In the genomic region with DNA sequence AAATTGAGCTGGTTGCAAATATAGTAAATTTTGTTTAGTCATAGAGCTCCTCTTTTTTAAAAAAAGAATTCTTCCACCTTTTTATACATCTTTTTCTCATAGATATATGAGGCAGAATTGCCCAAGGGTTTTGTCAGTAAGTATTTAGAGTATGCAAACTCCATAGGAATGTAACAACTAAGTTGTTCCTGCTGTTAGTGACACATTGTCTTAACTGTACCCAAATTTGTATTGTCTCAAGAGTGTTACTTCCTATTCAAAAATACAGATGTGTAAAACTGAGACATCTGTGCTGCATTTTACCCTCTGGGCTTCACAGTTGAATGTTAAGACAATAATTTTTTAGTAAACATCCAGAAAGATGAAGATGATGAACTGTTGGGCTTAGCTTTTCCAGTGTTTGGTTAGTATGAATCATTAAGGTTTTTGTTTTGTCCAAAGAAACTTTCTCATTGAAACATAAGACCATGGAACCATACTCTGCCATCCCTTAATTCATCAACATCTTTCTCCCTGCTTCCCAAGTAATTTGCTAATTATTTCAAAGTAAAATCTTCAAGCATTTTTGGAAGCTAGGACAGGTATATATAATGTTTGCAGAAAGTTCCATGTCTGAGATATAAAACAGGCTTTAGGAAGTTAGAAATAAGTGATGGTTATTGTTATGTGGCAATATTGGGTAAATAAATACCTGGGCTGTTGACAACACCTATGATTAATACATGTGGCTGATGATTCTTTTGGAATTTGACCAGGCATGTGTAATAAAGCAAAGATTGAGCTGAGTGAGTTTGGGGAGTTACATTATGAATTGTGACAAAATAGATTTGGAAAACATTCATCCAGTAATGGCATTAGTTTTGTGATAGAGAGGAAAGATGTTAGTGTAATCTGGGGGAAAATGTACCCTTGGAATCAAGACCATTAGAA, we compare ENCODE assay signal across 29 cellular contexts. TPM values are rescaled to one million over a fixed set of nuclear protein-coding genes. Genes with fewer than 3 reads are reported as not detected.
A peak's percentile ranks its signal among the peaks of the same experiment; 100 is the strongest.
DNase-seq lines count a peak whose midpoint lies in the region; TF ChIP-seq lines count a peak whose summit lies in the region.
"Had no signal": no experiment of that assay in that cellular context is flagged by ENCODE, and none has a peak within 500 bp of the region (broad histone marks: within the 10 kb centered on the region; RNA-seq: fewer than 3 reads in every experiment).

No MANE protein-coding gene starts in this region.

- H3K4me3 Mint-ChIP-seq in osteocyte (ENCODE audit: unreplicated experiment) = no peak overlapping the region
- H3K4me3 Mint-ChIP-seq: activated CD4-positive, alpha-beta T cell treated with anti-CD3 and anti-CD28 coated beads, Interleukin-2, amount 10 ng/mL, durations not matched to agents 24 days and 14 days; activated naive CD8-positive, alpha-beta T cell treated with anti-CD3 and anti-CD28 coated beads, Interleukin-2, amount 50 U/mL, for 24 hours; activated T-cell treated with anti-CD3 and anti-CD28 coated beads, Interleukin-2, amount 50 U/mL, for 4 hours; CD14-positive monocyte; H9; memory B cell had no signal

- H3K36me3 ChIP-seq in PC-9 (ENCODE audit: low read depth) (peaks cover 9% of the 10 kb centered on the region), stomach (peaks cover 6 to 49% (median 25%) of the 10 kb centered on the region in 4 donors)

- TF ChIP-seq POLR2A in stomach (IDR thresholded peaks at IDR 0.05) = no peak

- H3K27me3 Mint-ChIP-seq in osteocyte (ENCODE audit: unreplicated experiment) = no peaks in the 10 kb centered on the region
- H3K27me3 Mint-ChIP-seq: activated CD4-positive, alpha-beta T cell treated with anti-CD3 and anti-CD28 coated beads, Interleukin-2, amount 10 ng/mL, durations not matched to agents 24 days and 14 days; activated naive CD8-positive, alpha-beta T cell treated with anti-CD3 and anti-CD28 coated beads, Interleukin-2, amount 50 U/mL, for 24 hours; memory B cell had no signal

- peak overlapping the region; percentile 45 for H3K27ac Mint-ChIP-seq in osteocyte (ENCODE audit: unreplicated experiment)
- H3K27ac Mint-ChIP-seq: activated CD4-positive, alpha-beta T cell treated with anti-CD3 and anti-CD28 coated beads, Interleukin-2, amount 10 ng/mL, durations not matched to agents 24 days and 14 days; activated naive CD8-positive, alpha-beta T cell treated with anti-CD3 and anti-CD28 coated beads, Interleukin-2, amount 50 U/mL, for 24 hours; memory B cell had no signal

- no peaks in the 10 kb centered on the region for H3K9me3 ChIP-seq in PC-9 (ENCODE audit: insufficient read depth, low read depth)
- H3K9me3 ChIP-seq in stomach = no peaks in the 10 kb centered on the region
- H3K9me3 ChIP-seq: psoas muscle, testis had no signal

- H3K9me2 ChIP-seq in PC-9 (ENCODE audit: insufficient read depth) = no peaks in the 10 kb centered on the region

- CTCF ChIA-PET in PC-9 (lab: Charles Lee) = interaction anchor here (0.5 kb wide), 1 partner anchor 416 kb away, joined by 6 read pairs; no protein-coding TSS in a partner anchor

- H3K27me3 ChIP-seq in PC-9 (ENCODE audit: insufficient read depth, low read depth) (no peaks in the 10 kb centered on the region), stomach (no peaks in the 10 kb centered on the region), dorsolateral prefrontal cortex (no peaks in the 10 kb centered on the region)
- H3K27me3 ChIP-seq: testis had no signal

- H3K27ac ChIP-seq in PC-9 (peak overlapping the region; percentile 30), epithelial cell of prostate (peak overlapping the region; percentile 57), stomach (no peak overlapping the region), dorsolateral prefrontal cortex (peak overlapping the region in 2 of 59 donors; percentile 3 to 8)
- H3K27ac ChIP-seq: psoas muscle, testis, WERI-Rb-1 had no signal

- no peak overlapping the region for H2AFZ ChIP-seq in PC-9

- POLR2A ChIA-PET in PC-9 (lab: Charles Lee; ENCODE audit: unreplicated experiment) = interaction anchor here (0.6 kb wide), 1 partner anchor 76 kb away, joined by 4 read pairs; no protein-coding TSS in a partner anchor

- peaks cover 37% of the 10 kb centered on the region for H3K4me1 Mint-ChIP-seq in osteocyte (ENCODE audit: unreplicated experiment)
- H3K4me1 Mint-ChIP-seq: activated CD4-positive, alpha-beta T cell treated with anti-CD3 and anti-CD28 coated beads, Interleukin-2, amount 10 ng/mL, durations not matched to agents 24 days and 14 days; activated naive CD8-positive, alpha-beta T cell treated with anti-CD3 and anti-CD28 coated beads, Interleukin-2, amount 50 U/mL, for 24 hours had no signal

- H3K79me2 ChIP-seq in PC-9 (ENCODE audit: low read depth) = no peaks in the 10 kb centered on the region

- H3K36me3 Mint-ChIP-seq in osteocyte (ENCODE audit: unreplicated experiment) = peaks cover 24% of the 10 kb centered on the region

- peak; percentile 5 for DNase-seq in GM03348 (ENCODE audit: low spot score)
- peak in 1 of 2 experiments; percentile 73 for DNase-seq in PC-9
- peak; percentile 39 for DNase-seq in epithelial cell of prostate (ENCODE audit: low read depth, low spot score)
- no peak for DNase-seq in osteocyte (ENCODE audit: extremely low spot score, unreplicated experiment)
- no peak for DNase-seq in SK-N-DZ (ENCODE audit: low spot score)
- no peak for DNase-seq in DMS53 treated with DMSO at 0.1 percent for 48 hours (lab: John Stamatoyannopoulos, UW; ENCODE audit: unreplicated experiment)
- DNase-seq in stomach = no peak
- no peak for DNase-seq in dorsolateral prefrontal cortex
- DNase-seq: activated CD4-positive, alpha-beta T cell treated with anti-CD3 and anti-CD28 coated beads, Interleukin-2, amount 10 ng/mL, durations not matched to agents 24 days and 14 days; activated gamma-delta T cell treated with Interleukin-2 at 50 U/mL for 16 hours; activated naive CD8-positive, alpha-beta T cell treated with anti-CD3 and anti-CD28 coated beads, Interleukin-2, amount 50 U/mL, for 24 hours; activated T-cell treated with anti-CD3 and anti-CD28 coated beads, Interleukin-2, amount 50 U/mL, for 4 hours; cerebellar nuclear complex; foreskin melanocyte; H9; KG1; left cardiac atrium; NCI-H1417 treated with DMSO at 0.1 percent for 48 hours; NCI-H2081 treated with DMSO at 0.1 percent for 48 hours; NCI-H774; psoas muscle; Right ventricle myocardium superior; stimulated activated naive CD4-positive, alpha-beta T cell treated with Interleukin-2 at 50 U/mL for 16 hours; SW 1271; T1000; testis; WERI-Rb-1 had no signal

- H3K4me3 ChIP-seq in PC-9 = no peak overlapping the region
- no peak overlapping the region for H3K4me3 ChIP-seq in stomach
- H3K4me3 ChIP-seq in dorsolateral prefrontal cortex = no peak overlapping the region
- H3K4me3 ChIP-seq: psoas muscle, testis had no signal

- TF ChIP-seq CTCF in PC-9 (conservative IDR thresholded peaks at IDR 0.05) (no peak), osteocyte (IDR thresholded peaks at IDR 0.05) (no peak), stomach (IDR thresholded peaks at IDR 0.05) (no peak), dorsolateral prefrontal cortex (IDR thresholded peaks at IDR 0.05 in 54 of 56, conservative IDR thresholded peaks at IDR 0.05 in 2 of 56; ENCODE audit: low read depth in 1 of 56, partially characterized antibody in 56 of 56) (no peak)

- peaks cover 19% of the 10 kb centered on the region; the same call in 1 of the 2 replicates for H3F3A ChIP-seq in PC-9 (ENCODE audit: insufficient read depth, low read depth)

- H3K4me1 ChIP-seq in PC-9 (replicated peaks; ENCODE audit: insufficient read depth) = peaks cover 18% of the 10 kb centered on the region
- peaks cover 0 to 6% (median 2%) of the 10 kb centered on the region in 4 donors for H3K4me1 ChIP-seq in stomach
- H3K4me1 ChIP-seq: psoas muscle, testis had no signal

- no peaks in the 10 kb centered on the region for H3K9me3 Mint-ChIP-seq in osteocyte (ENCODE audit: unreplicated experiment)
- H3K9me3 Mint-ChIP-seq: activated CD4-positive, alpha-beta T cell treated with anti-CD3 and anti-CD28 coated beads, Interleukin-2, amount 10 ng/mL, durations not matched to agents 24 days and 14 days; activated naive CD8-positive, alpha-beta T cell treated with anti-CD3 and anti-CD28 coated beads, Interleukin-2, amount 50 U/mL, for 24 hours; activated T-cell treated with anti-CD3 and anti-CD28 coated beads, Interleukin-2, amount 50 U/mL, for 4 hours; CD14-positive monocyte; H9; memory B cell had no signal

- 0 out of 2 replicates have a peak overlapping the region, but pooled peaks have one; percentile 9 for H3K4me2 ChIP-seq in PC-9

- no peak for TF ChIP-seq EP300 in stomach (IDR thresholded peaks at IDR 0.05)

- intact Hi-C loops in PC-9 (cut with micrococcal nuclease; ENCODE audit: unreplicated experiment) (no loop called here), stomach (cut with DNase I; ENCODE audit: low total_unique reads) (no loop called here), dorsolateral prefrontal cortex (cut with DNase I) (no loop called here)

- no TSS peak for BruUV-seq in PC-9 (replicated peaks; lab: Mats Ljungman, UMichigan)

- H4K20me1 ChIP-seq in PC-9 (ENCODE audit: insufficient read depth) = no peaks in the 10 kb centered on the region

RNA-seq across cellular contexts. Expression of gene OGFRL1, which starts 11.2 kb away (rescaled TPM):
- total RNA-seq in PC-9 (2021) (8.1 and 11.0 TPM in 2 replicates), osteocyte (11.9 and 12.6 TPM in 2 replicates), stomach (10 to 100 TPM in 4 of 5 donors, 1 to 10 TPM in 1; 2.6 to 27.0 (median 19.0) TPM), dorsolateral prefrontal cortex (100 to 1,000 TPM in 23 of 120 experiments, 10 to 100 TPM in 97; 51.0 to 159 (median 84.2) TPM)
- 3.3 and 3.4 TPM in 2 replicates for polyA plus RNA-seq in SK-N-DZ (2014; cell fraction: cytosol; rRNA removed)
- 1.8 and 2.1 TPM in 2 replicates for polyA plus RNA-seq in SK-N-DZ (2014; cell fraction: nucleus; rRNA removed)
- polyA plus RNA-seq in stomach = 10 to 100 TPM in 1 of 3 donors, 1 to 10 TPM in 2; 6.1 to 10.1 (median 6.3) TPM

Comparison
In these comparisons a context has a peak if more than half of its experiments do, and no peak if none do; other contexts are left out.
1. DNase-seq: peak in GM03348 (single experiment) and epithelial cell of prostate (single experiment); none in osteocyte (single experiment), SK-N-DZ (single experiment), DMS53 treated with DMSO at 0.1 percent for 48 hours (single experiment), stomach (single experiment) and dorsolateral prefrontal cortex (0 of 10).
2. H3K27ac ChIP-seq: peak in PC-9 (single experiment) and epithelial cell of prostate (single experiment); none in stomach (0 of 5).